ENCODE assay signal across 8 cellular contexts in genomic region chr22:46661221-46661851, GRCh38. TPM values are rescaled to one million over a fixed set of nuclear protein-coding genes. Genes with fewer than 3 reads are reported as not detected.
DNase-seq lines count a peak whose midpoint lies in the region; ATAC-seq and TF ChIP-seq lines count a peak whose summit lies in the region.

No MANE protein-coding gene starts in this region.

- H3K79me1 ChIP-seq in mesendoderm (ENCODE audit: low read length): no peaks in the 10 kb centered on the region

- H3K4me2 ChIP-seq in mesendoderm (ENCODE audit: low read length): no peak overlapping the region

- H2BK5ac ChIP-seq in mesendoderm (ENCODE audit: low read length): no peak overlapping the region

- no peaks in the 10 kb centered on the region for H3K79me2 ChIP-seq in mesendoderm (ENCODE audit: control insufficient read depth, insufficient read depth, low read length)

- no peak overlapping the region for H2BK120ac ChIP-seq in mesendoderm (ENCODE audit: low read depth, low read length)

- H3K9ac ChIP-seq in mesendoderm (ENCODE audit: low read length): no peak overlapping the region

- H3K4me3 ChIP-seq in adrenal gland (no peak overlapping the region), mesendoderm (ENCODE audit: low read length) (no peak overlapping the region)

- 51 to 59% (median 55%) methylated on average over 14 to 22 of the region's 22 CpGs for WGBS in adrenal gland, 4 donors
- no CpG with 5 or more reads among the region's 22 CpGs for WGBS in mesendoderm (ENCODE audit: extremely low coverage, insufficient coverage, low lambda C conversion rate)

- H3K18ac ChIP-seq in mesendoderm (ENCODE audit: low read length): no peak overlapping the region

- H4K5ac ChIP-seq in mesendoderm (ENCODE audit: low read length): no peak overlapping the region

- H3K27ac ChIP-seq in adrenal gland: peak overlapping the region; percentile 62 to 97 (median 84)
- H3K27ac ChIP-seq in mesendoderm (ENCODE audit: low read depth, low read length): no peak overlapping the region

- TF ChIP-seq CTCF in adrenal gland (IDR thresholded peaks at IDR 0.05): no peak

- peak in 1 of 2 donors; percentile 41 for TF ChIP-seq POLR2A in adrenal gland (IDR thresholded peaks at IDR 0.05)

- no peak for ATAC-seq in HG02852 (IDR thresholded peaks at IDR 0.05; ENCODE audit: unreplicated experiment)

- H3K36me3 ChIP-seq in adrenal gland (replicated peaks in 1 of 2) (peaks cover 0 to 21% of the 10 kb centered on the region in 2 donors), mesendoderm (ENCODE audit: control insufficient read depth, insufficient read depth, low read length) (no peaks in the 10 kb centered on the region)

- intact Hi-C loops in adrenal gland (cut with DNase I): loop anchor here in 1 of 2 donors (10.0 kb wide), 1 partner anchor 307 kb away; no protein-coding TSS in a partner anchor

- H3K56ac ChIP-seq in mesendoderm (ENCODE audit: low read length): no peak overlapping the region

- H3K9me3 ChIP-seq in adrenal gland (replicated peaks in 1 of 3): no peaks in the 10 kb centered on the region

- H2BK15ac ChIP-seq in mesendoderm (replicated peaks; ENCODE audit: low read depth): no peak overlapping the region

- H4K8ac ChIP-seq in mesendoderm (ENCODE audit: low read depth, low read length): no peak overlapping the region

- H3K23ac ChIP-seq in mesendoderm (ENCODE audit: low read length): peak overlapping the region; percentile 66

- DNase-seq in DMS79 (lab: John Stamatoyannopoulos, UW) (peak; percentile 39), NCI-H510A treated with DMSO at 0.1 percent for 48 hours (lab: John Stamatoyannopoulos, UW) (peak; percentile 78), adrenal gland (peak; percentile 78 to 90 (median 86)), mesendoderm (no peak), DMS114 treated with DMSO at 0.1 percent for 48 hours (lab: John Stamatoyannopoulos, UW; ENCODE audit: unreplicated experiment) (no peak), HuH-7 (ENCODE audit: low spot score) (no peak), activated gamma-delta T cell (lab: John Stamatoyannopoulos, UW) (no peak)

- no peak overlapping the region for H3K4ac ChIP-seq in mesendoderm (ENCODE audit: low read depth, low read length)

- H3K27me3 ChIP-seq in adrenal gland: no peaks in the 10 kb centered on the region
- no peaks in the 10 kb centered on the region for H3K27me3 ChIP-seq in mesendoderm (ENCODE audit: insufficient read depth, low read length, poor library complexity)

- H3K4me1 ChIP-seq in adrenal gland (replicated peaks in 1 of 2) (peaks cover 8 to 17% of the 10 kb centered on the region in 2 donors), mesendoderm (ENCODE audit: control insufficient read depth, low read depth, low read length) (no peaks in the 10 kb centered on the region)

- H2AK5ac ChIP-seq in mesendoderm (ENCODE audit: low read length): no peak overlapping the region

RNA-seq across cellular contexts. Expression of gene GRAMD4, which starts 41.1 kb away (rescaled TPM):
- total RNA-seq in adrenal gland: 100 to 1,000 TPM in 3 of 8 donors, 10 to 100 TPM in 5; 38.8 to 241 (median 80.6) TPM
- polyA plus RNA-seq in adrenal gland: 10 to 100 TPM; 18.4 to 93.7 (median 39.0) TPM
- polyA plus RNA-seq in mesendoderm (2013, experiment 1 of 2): 5.7 TPM
- 6.5 TPM for polyA plus RNA-seq in mesendoderm (2013, experiment 2 of 2)

Comparison
In these comparisons a context has a peak if more than half of its experiments do, and no peak if none do; other contexts are left out.
1. DNase-seq: peak in DMS79 (single experiment), NCI-H510A treated with DMSO at 0.1 percent for 48 hours (single experiment) and adrenal gland (7 of 7); none in mesendoderm (single experiment), DMS114 treated with DMSO at 0.1 percent for 48 hours (single experiment), HuH-7 (single experiment) and activated gamma-delta T cell (single experiment).